Comparison of ENCODE assay signal across 8 cellular contexts in genomic region chr6:31888281-31889258, GRCh38. TPM values are rescaled to one million over a fixed set of nuclear protein-coding genes. Genes with fewer than 3 reads are reported as not detected.
DNase-seq lines count a peak whose midpoint lies in the region; ATAC-seq and TF ChIP-seq lines count a peak whose summit lies in the region.

No MANE protein-coding gene starts in this region.

- in situ Hi-C loops in ACHN (cut with HindIII; ENCODE audit: low pct_ligation_motif_present, low pct_unique_long_range_greater_than_20kb, low sequenced_read_pairs): no loop called here

- H3K4me1 Mint-ChIP-seq in CD4-positive, alpha-beta T cell (ENCODE audit: low read depth): no peaks in the 10 kb centered on the region

- peaks cover 85% of the 10 kb centered on the region for H3K36me3 Mint-ChIP-seq in CD4-positive, alpha-beta T cell (ENCODE audit: low read depth)

- peak; percentile 84 for TF ChIP-seq CTCF in CD4-positive, alpha-beta T cell (IDR thresholded peaks at IDR 0.05)

- H3K9me3 ChIP-seq in CD4-positive, alpha-beta T cell (ENCODE audit: control insufficient read depth, low read length): no peaks in the 10 kb centered on the region
- H3K9me3 ChIP-seq in right cardiac atrium (ENCODE audit: control insufficient read depth, low read length): no peaks in the 10 kb centered on the region

- intact Hi-C loops in CD4-positive, alpha-beta T cell (cut with DNase I, micrococcal nuclease): loop anchor here in 1 of 2 experiments (1.0 kb wide), 1 partner anchor 208 kb away; no protein-coding TSS in a partner anchor
- intact Hi-C loops in right cardiac atrium (cut with DNase I): no loop called here

- 85% methylated on average over 43 of the region's 43 CpGs for WGBS in right cardiac atrium

- peak; percentile 40 to 71 (median 50) for DNase-seq in CD4-positive, alpha-beta T cell
- peak; percentile 44 for DNase-seq in NAMALWA (ENCODE audit: low spot score)
- peak; percentile 42 for DNase-seq in activated gamma-delta T cell treated with anti-CD3 and anti-CD28 coated beads, Interleukin-2, amount 50 U/mL, for 16 hours (ENCODE audit: low read depth)
- peak in 2 of 3 donors; percentile 76 to 78 for DNase-seq in right cardiac atrium
- DNase-seq in stimulated activated CD4-positive, alpha-beta T cell treated with anti-CD3 and anti-CD28 coated beads, TNF-alpha, amount 100 ng/mL, for 24 hours (ENCODE audit: low read depth in 3 of 3): peak in 2 of 3 experiments; percentile 34 to 51
- no peak for DNase-seq in ACHN
- no peak for DNase-seq in GOT3 (lab: John Stamatoyannopoulos, UW)

- POLR2A ChIA-PET in CD4-positive, alpha-beta T cell (lab: Charles Lee): no interaction called here

- CTCF ChIA-PET in CD4-positive, alpha-beta T cell (lab: Charles Lee): interaction anchor here (1.0 to 1.6 kb wide), 3 partner anchors 10 to 237 kb away, joined by 3 read pairs; no protein-coding TSS in a partner anchor

- no peak overlapping the region for H3K27ac ChIP-seq in CD4-positive, alpha-beta T cell (ENCODE audit: low read depth, low read length)
- no peak overlapping the region for H3K27ac ChIP-seq in right cardiac atrium (ENCODE audit: low read length)

- no peaks in the 10 kb centered on the region for H3K27me3 Mint-ChIP-seq in CD4-positive, alpha-beta T cell

- no peak overlapping the region for H3K4me3 Mint-ChIP-seq in CD4-positive, alpha-beta T cell

- no peaks in the 10 kb centered on the region for H3K4me1 ChIP-seq in right cardiac atrium (ENCODE audit: control insufficient read depth, insufficient read depth, low read length)

- no peaks in the 10 kb centered on the region for H3K9me3 Mint-ChIP-seq in CD4-positive, alpha-beta T cell

- ATAC-seq in CD4-positive, alpha-beta T cell (ENCODE audit: poor library complexity): peak; percentile 70
- ATAC-seq in right cardiac atrium (peak; percentile 17 to 23), HG02884 (IDR thresholded peaks at IDR 0.05; ENCODE audit: unreplicated experiment) (no peak)

- H3K4me3 ChIP-seq in right cardiac atrium (ENCODE audit: low read length): no peak overlapping the region

- no peak overlapping the region for H3K27ac Mint-ChIP-seq in CD4-positive, alpha-beta T cell

- H3K27me3 ChIP-seq in CD4-positive, alpha-beta T cell (ENCODE audit: control insufficient read depth, insufficient read depth, low read length): no peaks in the 10 kb centered on the region
- no peaks in the 10 kb centered on the region for H3K27me3 ChIP-seq in right cardiac atrium (ENCODE audit: control insufficient read depth, insufficient read depth)

RNA-seq across cellular contexts. Expression of gene EHMT2, which starts 8.9 kb away (rescaled TPM):
- 10 to 100 TPM; 36.3 to 36.6 TPM for total RNA-seq in CD4-positive, alpha-beta T cell
- total RNA-seq in right cardiac atrium: 10 to 100 TPM; 13.5 to 24.0 (median 20.0) TPM
- polyA plus RNA-seq in right cardiac atrium: 15.7 TPM

RNA-seq across cellular contexts. Expression of gene SLC44A4, which starts 9.8 kb away (rescaled TPM):
- under 1 TPM in 1 of 2 experiments, not detected in 1; 0.20 TPM for total RNA-seq in CD4-positive, alpha-beta T cell
- not detected for total RNA-seq in right cardiac atrium
- polyA plus RNA-seq in right cardiac atrium: 0.05 TPM

RNA-seq across cellular contexts. Expression of gene ZBTB12, which starts 13.3 kb away (rescaled TPM):
- total RNA-seq in CD4-positive, alpha-beta T cell: under 1 TPM; 0.28 to 0.33 TPM
- 1 to 10 TPM; 1.6 to 5.0 (median 3.4) TPM for total RNA-seq in right cardiac atrium
- polyA plus RNA-seq in right cardiac atrium: 2.4 TPM

RNA-seq across cellular contexts. Expression of gene NEU1, which starts 25.9 kb away (rescaled TPM):
- 10 to 100 TPM; 19.7 to 21.1 TPM for total RNA-seq in CD4-positive, alpha-beta T cell
- 10 to 100 TPM; 18.5 to 28.2 (median 22.7) TPM for total RNA-seq in right cardiac atrium
- 26.0 TPM for polyA plus RNA-seq in right cardiac atrium

RNA-seq across cellular contexts. Expression of gene C2, which starts 38.9 kb away (rescaled TPM):
- total RNA-seq in CD4-positive, alpha-beta T cell: 1 to 10 TPM; 1.4 to 2.3 TPM
- total RNA-seq in right cardiac atrium: 10 to 100 TPM; 10.9 to 19.8 (median 12.0) TPM
- polyA plus RNA-seq in right cardiac atrium: 3.0 TPM

Comparison
In these comparisons a context has a peak if more than half of its experiments do, and no peak if none do; other contexts are left out.
1. DNase-seq: peak in CD4-positive, alpha-beta T cell (10 of 10), NAMALWA (single experiment), activated gamma-delta T cell treated with anti-CD3 and anti-CD28 coated beads, Interleukin-2, amount 50 U/mL, for 16 hours (single experiment), right cardiac atrium (2 of 3) and stimulated activated CD4-positive, alpha-beta T cell treated with anti-CD3 and anti-CD28 coated beads, TNF-alpha, amount 100 ng/mL, for 24 hours (2 of 3); none in ACHN (single experiment) and GOT3 (single experiment).